Comparison of ENCODE assay signal across 2 cellular contexts in genomic region chr16:3596101-3596861, GRCh38.
A peak's percentile ranks its signal among the peaks of the same experiment; 100 is the strongest.
TF ChIP-seq lines count a peak whose summit lies in the region.

No MANE protein-coding gene starts in this region.

TF ChIP-seq in HepG2, 621 proteins besides CTCF, POLR2A, EP300 and RAD21 (continues in another document):
- TF ChIP-seq TARDBP (CRISPR knock-in tag; IDR thresholded peaks at IDR 0.05): peak; percentile 90
- TF ChIP-seq CREB1 (IDR thresholded peaks at IDR 0.05): peak; percentile 34; the same call in 1 of the 2 replicates
- no peak for TF ChIP-seq CREB1 (CRISPR knock-in tag; IDR thresholded peaks at IDR 0.05)
- TF ChIP-seq HDAC1 (CRISPR knock-in tag; IDR thresholded peaks at IDR 0.05): peak; percentile 86
- no peak for TF ChIP-seq ASH2L (IDR thresholded peaks at IDR 0.05; ENCODE audit: insufficient read length, low read depth, low read length)
- TF ChIP-seq ZNF431 (CRISPR knock-in tag; IDR thresholded peaks at IDR 0.05; ENCODE audit: borderline replicate concordance, low read depth): no peak; the same call in 1 of the 2 replicates
- TF ChIP-seq KAT8 (CRISPR knock-in tag; IDR thresholded peaks at IDR 0.05): peak; percentile 84
- no peak for TF ChIP-seq ZNF644 (CRISPR knock-in tag; IDR thresholded peaks at IDR 0.05; ENCODE audit: low read depth)
- peak; percentile 34 for TF ChIP-seq YY1 (IDR thresholded peaks at IDR 0.05; ENCODE audit: insufficient read depth, insufficient replicate concordance, low read depth, low read length)
- TF ChIP-seq MTERF4 (CRISPR knock-in tag; IDR thresholded peaks at IDR 0.05): peak; percentile 70
- no peak for TF ChIP-seq SNRNP70 (IDR thresholded peaks at IDR 0.05; ENCODE audit: low read depth, low read length)
- TF ChIP-seq ARID2 (CRISPR knock-in tag; IDR thresholded peaks at IDR 0.05; ENCODE audit: borderline replicate concordance): 0 out of 2 replicates have a peak, but pooled peaks have one; percentile 31
- peak; percentile 67; the same call in 1 of the 2 replicates for TF ChIP-seq KAT7 (CRISPR knock-in tag; IDR thresholded peaks at IDR 0.05; ENCODE audit: borderline replicate concordance)
- TF ChIP-seq LCORL (IDR thresholded peaks at IDR 0.05): no peak
- peak; percentile 90 for TF ChIP-seq LCORL (CRISPR knock-in tag; IDR thresholded peaks at IDR 0.05)
- TF ChIP-seq ZNF232 (CRISPR knock-in tag; IDR thresholded peaks at IDR 0.05; ENCODE audit: borderline replicate concordance): peak; percentile 92; the same call in 1 of the 2 replicates
- TF ChIP-seq ZNF12 (CRISPR knock-in tag; IDR thresholded peaks at IDR 0.05): peak; percentile 74; the same call in 1 of the 2 replicates
- TF ChIP-seq ZNF329 (CRISPR knock-in tag; IDR thresholded peaks at IDR 0.05; ENCODE audit: low read depth): peak; percentile 77; the same call in 1 of the 2 replicates
- peak; percentile 88 for TF ChIP-seq TEAD2 (CRISPR knock-in tag; IDR thresholded peaks at IDR 0.05)
- peak; percentile 86; the same call in 1 of the 2 replicates for TF ChIP-seq CBX5 (CRISPR knock-in tag; IDR thresholded peaks at IDR 0.05; ENCODE audit: borderline replicate concordance)
- TF ChIP-seq NFKBIZ (CRISPR knock-in tag; IDR thresholded peaks at IDR 0.05): 0 out of 2 replicates have a peak, but pooled peaks have one; percentile 90
- TF ChIP-seq GTF3A (CRISPR knock-in tag; conservative IDR thresholded peaks at IDR 0.05): no peak
- TF ChIP-seq, protein P1, sequence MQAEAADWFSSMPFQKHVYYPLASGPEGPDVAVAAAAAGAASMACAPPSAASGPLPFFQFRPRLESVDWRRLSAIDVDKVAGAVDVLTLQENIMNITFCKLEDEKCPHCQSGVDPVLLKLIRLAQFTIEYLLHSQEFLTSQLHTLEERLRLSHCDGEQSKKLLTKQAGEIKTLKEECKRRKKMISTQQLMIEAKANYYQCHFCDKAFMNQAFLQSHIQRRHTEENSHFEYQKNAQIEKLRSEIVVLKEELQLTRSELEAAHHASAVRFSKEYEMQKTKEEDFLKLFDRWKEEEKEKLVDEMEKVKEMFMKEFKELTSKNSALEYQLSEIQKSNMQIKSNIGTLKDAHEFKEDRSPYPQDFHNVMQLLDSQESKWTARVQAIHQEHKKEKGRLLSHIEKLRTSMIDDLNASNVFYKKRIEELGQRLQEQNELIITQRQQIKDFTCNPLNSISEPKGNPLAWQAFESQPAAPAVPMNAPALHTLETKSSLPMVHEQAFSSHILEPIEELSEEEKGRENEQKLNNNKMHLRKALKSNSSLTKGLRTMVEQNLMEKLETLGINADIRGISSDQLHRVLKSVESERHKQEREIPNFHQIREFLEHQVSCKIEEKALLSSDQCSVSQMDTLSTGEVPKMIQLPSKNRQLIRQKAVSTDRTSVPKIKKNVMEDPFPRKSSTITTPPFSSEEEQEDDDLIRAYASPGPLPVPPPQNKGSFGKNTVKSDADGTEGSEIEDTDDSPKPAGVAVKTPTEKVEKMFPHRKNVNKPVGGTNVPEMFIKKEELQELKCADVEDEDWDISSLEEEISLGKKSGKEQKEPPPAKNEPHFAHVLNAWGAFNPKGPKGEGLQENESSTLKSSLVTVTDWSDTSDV (CRISPR knock-in tag; IDR thresholded peaks at IDR 0.05): 0 out of 2 replicates have a peak, but pooled peaks have one; percentile 13
- TF ChIP-seq MEIS1 (CRISPR knock-in tag; IDR thresholded peaks at IDR 0.05; ENCODE audit: borderline replicate concordance): peak; percentile 53; the same call in 1 of the 2 replicates
- TF ChIP-seq HIVEP1 (CRISPR knock-in tag; IDR thresholded peaks at IDR 0.05): peak; percentile 35; the same call in 1 of the 2 replicates
- TF ChIP-seq, protein P2, sequence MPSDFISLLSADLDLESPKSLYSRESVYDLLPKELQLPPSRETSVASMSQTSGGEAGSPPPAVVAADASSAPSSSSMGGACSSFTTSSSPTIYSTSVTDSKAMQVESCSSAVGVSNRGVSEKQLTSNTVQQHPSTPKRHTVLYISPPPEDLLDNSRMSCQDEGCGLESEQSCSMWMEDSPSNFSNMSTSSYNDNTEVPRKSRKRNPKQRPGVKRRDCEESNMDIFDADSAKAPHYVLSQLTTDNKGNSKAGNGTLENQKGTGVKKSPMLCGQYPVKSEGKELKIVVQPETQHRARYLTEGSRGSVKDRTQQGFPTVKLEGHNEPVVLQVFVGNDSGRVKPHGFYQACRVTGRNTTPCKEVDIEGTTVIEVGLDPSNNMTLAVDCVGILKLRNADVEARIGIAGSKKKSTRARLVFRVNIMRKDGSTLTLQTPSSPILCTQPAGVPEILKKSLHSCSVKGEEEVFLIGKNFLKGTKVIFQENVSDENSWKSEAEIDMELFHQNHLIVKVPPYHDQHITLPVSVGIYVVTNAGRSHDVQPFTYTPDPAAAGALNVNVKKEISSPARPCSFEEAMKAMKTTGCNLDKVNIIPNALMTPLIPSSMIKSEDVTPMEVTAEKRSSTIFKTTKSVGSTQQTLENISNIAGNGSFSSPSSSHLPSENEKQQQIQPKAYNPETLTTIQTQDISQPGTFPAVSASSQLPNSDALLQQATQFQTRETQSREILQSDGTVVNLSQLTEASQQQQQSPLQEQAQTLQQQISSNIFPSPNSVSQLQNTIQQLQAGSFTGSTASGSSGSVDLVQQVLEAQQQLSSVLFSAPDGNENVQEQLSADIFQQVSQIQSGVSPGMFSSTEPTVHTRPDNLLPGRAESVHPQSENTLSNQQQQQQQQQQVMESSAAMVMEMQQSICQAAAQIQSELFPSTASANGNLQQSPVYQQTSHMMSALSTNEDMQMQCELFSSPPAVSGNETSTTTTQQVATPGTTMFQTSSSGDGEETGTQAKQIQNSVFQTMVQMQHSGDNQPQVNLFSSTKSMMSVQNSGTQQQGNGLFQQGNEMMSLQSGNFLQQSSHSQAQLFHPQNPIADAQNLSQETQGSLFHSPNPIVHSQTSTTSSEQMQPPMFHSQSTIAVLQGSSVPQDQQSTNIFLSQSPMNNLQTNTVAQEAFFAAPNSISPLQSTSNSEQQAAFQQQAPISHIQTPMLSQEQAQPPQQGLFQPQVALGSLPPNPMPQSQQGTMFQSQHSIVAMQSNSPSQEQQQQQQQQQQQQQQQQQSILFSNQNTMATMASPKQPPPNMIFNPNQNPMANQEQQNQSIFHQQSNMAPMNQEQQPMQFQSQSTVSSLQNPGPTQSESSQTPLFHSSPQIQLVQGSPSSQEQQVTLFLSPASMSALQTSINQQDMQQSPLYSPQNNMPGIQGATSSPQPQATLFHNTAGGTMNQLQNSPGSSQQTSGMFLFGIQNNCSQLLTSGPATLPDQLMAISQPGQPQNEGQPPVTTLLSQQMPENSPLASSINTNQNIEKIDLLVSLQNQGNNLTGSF (CRISPR knock-in tag; IDR thresholded peaks at IDR 0.05): peak; percentile 60; the same call in 1 of the 2 replicates

TF ChIP-seq in H1, 55 proteins besides CTCF, POLR2A, EP300 and RAD21:
- TF ChIP-seq CEBPB (IDR thresholded peaks at IDR 0.05; ENCODE audit: low read depth, low read length) (no peak), POU5F1 (IDR thresholded peaks at IDR 0.05; ENCODE audit: low read depth, low read length) (no peak), SRF (IDR thresholded peaks at IDR 0.05; ENCODE audit: low read depth, low read length) (no peak), GTF2F1 (IDR thresholded peaks at IDR 0.05; ENCODE audit: borderline replicate concordance, low read depth, low read length) (no peak), POLR2AphosphoS5 (IDR thresholded peaks at IDR 0.05; ENCODE audit: low read depth, low read length) (no peak), SIRT6 (IDR thresholded peaks at IDR 0.05; ENCODE audit: low read length) (no peak), PHF8 (conservative IDR thresholded peaks at IDR 0.05; ENCODE audit: low read depth, low read length) (no peak)
